ENCODE assay signal across 27 cellular contexts in the genomic region with DNA sequence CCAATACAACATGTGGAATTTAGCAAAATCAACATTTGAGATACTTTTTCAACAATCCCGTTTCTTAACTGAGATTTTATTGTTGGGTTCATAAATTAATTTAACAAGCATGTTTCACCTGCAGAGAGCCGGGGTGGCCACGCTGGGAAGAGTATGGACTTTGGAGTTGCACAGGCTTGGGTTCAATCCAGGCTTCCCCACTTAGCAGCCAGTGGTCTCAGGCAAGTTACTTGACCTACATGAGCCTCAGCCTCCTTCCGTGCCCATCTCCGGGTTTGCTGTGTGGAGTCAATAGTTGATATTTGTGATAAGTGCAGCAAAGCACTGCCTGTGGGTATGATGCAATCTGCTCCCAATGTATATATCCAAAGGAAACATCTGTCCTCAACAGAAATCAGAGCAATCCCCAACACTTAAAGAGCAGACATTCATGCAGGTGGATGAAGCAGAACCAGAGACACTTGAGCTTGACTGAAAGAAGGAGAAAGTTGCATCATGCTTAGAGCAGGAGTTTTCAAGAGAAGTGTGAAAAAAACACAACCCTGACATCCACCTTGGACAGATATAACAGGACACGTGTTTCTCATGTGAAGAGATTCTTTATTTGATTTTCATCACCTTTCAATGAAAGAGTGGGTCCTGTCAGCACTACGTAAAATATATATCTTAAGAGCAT. TPM values are rescaled to one million over a fixed set of nuclear protein-coding genes. Genes with fewer than 3 reads are reported as not detected.
DNase-seq lines count a peak whose midpoint lies in the region; ATAC-seq, FAIRE-seq and TF ChIP-seq lines count a peak whose summit lies in the region.
"Had no signal": no experiment of that assay in that cellular context is flagged by ENCODE, and none has a peak within 500 bp of the region (broad histone marks: within the 10 kb centered on the region; RNA-seq: fewer than 3 reads in every experiment).

No MANE protein-coding gene starts in this region.

- H4K20me1 ChIP-seq in HepG2 (ENCODE audit: insufficient read depth, low read length): no peaks in the 10 kb centered on the region

- H3K9ac ChIP-seq in HepG2 (ENCODE audit: insufficient read depth, low read depth, low read length): no peak overlapping the region
- H3K9ac ChIP-seq in SK-N-MC (ENCODE audit: insufficient read length): peak overlapping the region; percentile 1

- H3K27ac Mint-ChIP-seq in Calu3 (ENCODE audit: unreplicated experiment): no peak overlapping the region
- H3K27ac Mint-ChIP-seq: CD4-positive, alpha-beta T cell had no signal

- H2AFZ ChIP-seq in HepG2 (ENCODE audit: low read length): no peak overlapping the region

- H3K4me1 ChIP-seq in HepG2 (ENCODE audit: insufficient read depth, low read length) (no peaks in the 10 kb centered on the region; the same call in 1 of the 2 replicates), right lobe of liver (no peaks in the 10 kb centered on the region), vagina (peaks cover 2% of the 10 kb centered on the region)

- H3K36me3 ChIP-seq in HepG2 (replicated peaks in 1 of 2; ENCODE audit: control insufficient read depth in 1 of 2, insufficient read depth in 2 of 2, low read length in 2 of 2) (no peaks in the 10 kb centered on the region), right lobe of liver (no peaks in the 10 kb centered on the region), SK-N-MC (ENCODE audit: insufficient read depth, low read length) (no peaks in the 10 kb centered on the region), vagina (no peaks in the 10 kb centered on the region)
- H3K36me3 ChIP-seq: SJCRH30 had no signal

- FAIRE-seq in HepG2 (lab: Jason Lieb, UNC): no peak
- FAIRE-seq: GM12892, H54 had no signal

- no peaks in the 10 kb centered on the region for H3K79me2 ChIP-seq in HepG2 (ENCODE audit: insufficient read depth, low read length)

- no peaks in the 10 kb centered on the region for H3K36me3 Mint-ChIP-seq in Calu3 (ENCODE audit: insufficient read depth, unreplicated experiment)

- no peak for TF ChIP-seq RAD21 in HepG2 (CRISPR knock-in tag; IDR thresholded peaks at IDR 0.05)

- peaks cover 1 to 35% of the 10 kb centered on the region in 2 experiments; a peak in 4 of 5 replicates for H3K27me3 ChIP-seq in HepG2 (ENCODE audit: control insufficient read depth in 1 of 2, insufficient read depth in 2 of 2, low read length in 2 of 2)
- no peaks in the 10 kb centered on the region for H3K27me3 ChIP-seq in right lobe of liver
- no peaks in the 10 kb centered on the region for H3K27me3 ChIP-seq in vagina
- H3K27me3 ChIP-seq: SJCRH30 had no signal

- intact Hi-C loops in HepG2 (cut with micrococcal nuclease; ENCODE audit: unreplicated experiment) (no loop called here), right lobe of liver (cut with DNase I) (no loop called here), vagina (cut with DNase I) (no loop called here), Calu3 (cut with micrococcal nuclease; ENCODE audit: unreplicated experiment) (no loop called here)

- no peak overlapping the region for H3K4me2 ChIP-seq in HepG2 (ENCODE audit: low read depth, low read length)

- no peak overlapping the region for H3K4me3 Mint-ChIP-seq in Calu3 (ENCODE audit: low read depth, unreplicated experiment)
- H3K4me3 Mint-ChIP-seq: CD4-positive, alpha-beta T cell had no signal

- BruUV-seq in HepG2 (replicated peaks; lab: Mats Ljungman, UMichigan) (no TSS peak), Calu3 (replicated peaks; lab: Mats Ljungman, UMichigan) (no TSS peak)

- no peak for TF ChIP-seq EP300 in HepG2 (IDR thresholded peaks at IDR 0.05; ENCODE audit: low read depth in 2 of 2, low read length in 2 of 2)
- TF ChIP-seq EP300 in HepG2 (CRISPR knock-in tag; IDR thresholded peaks at IDR 0.05; ENCODE audit: borderline replicate concordance): no peak

- H3K27ac ChIP-seq in HepG2 (ENCODE audit: extremely low read length, insufficient read depth, low read length) (no peak overlapping the region), right lobe of liver (no peak overlapping the region), SK-N-MC (peak overlapping the region; percentile 63; the same call in 1 of the 2 replicates), vagina (no peak overlapping the region)
- H3K27ac ChIP-seq: SJCRH30 had no signal

- no peak overlapping the region for H3K4me3 ChIP-seq in HepG2 (replicated peaks in 1 of 3; ENCODE audit: insufficient read depth in 1 of 3, low read depth in 2 of 3, low read length in 3 of 3)
- H3K4me3 ChIP-seq in right lobe of liver: no peak overlapping the region
- no peak overlapping the region for H3K4me3 ChIP-seq in NB4 (ENCODE audit: low read depth, low read length)
- peak overlapping the region; percentile 13; the same call in 1 of the 2 replicates for H3K4me3 ChIP-seq in SK-N-MC
- no peak overlapping the region for H3K4me3 ChIP-seq in vagina
- H3K4me3 ChIP-seq: SJCRH30 had no signal

- in situ Hi-C loops in HepG2 (cut with HindIII; ENCODE audit: extremely low pct_ligation_motif_present, low pct_unique_long_range_greater_than_20kb): no loop called here

- POLR2A ChIA-PET in HepG2 (lab: Yijun Ruan, JAX): no interaction called here

- H3K9me3 Mint-ChIP-seq in Calu3 (ENCODE audit: low read depth, unreplicated experiment): peaks cover 8% of the 10 kb centered on the region
- H3K9me3 Mint-ChIP-seq: CD4-positive, alpha-beta T cell had no signal

- ATAC-seq in HepG2 (no peak), right lobe of liver (no peak), HG02759 (IDR thresholded peaks at IDR 0.05; ENCODE audit: unreplicated experiment) (no peak)

- WGBS in HepG2 (ENCODE audit: low lambda C conversion rate): 11% methylated on average over 7 of the region's 7 CpGs
- 53% methylated on average over 7 of the region's 7 CpGs for WGBS in right lobe of liver (ENCODE audit: insufficient coverage, low coverage, low lambda C conversion rate, missing lambda C conversion rate)

- no peaks in the 10 kb centered on the region for H3K4me1 Mint-ChIP-seq in Calu3 (ENCODE audit: low read depth, unreplicated experiment)

- H3K9me3 ChIP-seq in HepG2 (ENCODE audit: low read length) (no peaks in the 10 kb centered on the region), right lobe of liver (no peaks in the 10 kb centered on the region), SK-N-MC (ENCODE audit: low read depth, low read length) (peaks cover 3% of the 10 kb centered on the region; the same call in 1 of the 2 replicates), vagina (no peaks in the 10 kb centered on the region)
- H3K9me3 ChIP-seq: SJCRH30 had no signal

- TF ChIP-seq CTCF in HepG2 (CRISPR knock-in tag; IDR thresholded peaks at IDR 0.05) (no peak), right lobe of liver (IDR thresholded peaks at IDR 0.05) (no peak), NB4 (IDR thresholded peaks at IDR 0.05; ENCODE audit: low read depth, low read length) (no peak), vagina (IDR thresholded peaks at IDR 0.05) (no peak), Calu3 (IDR thresholded peaks at IDR 0.05; ENCODE audit: unreplicated experiment) (no peak)

- CTCF ChIA-PET in HepG2 (lab: Yijun Ruan, JAX; ENCODE audit: low intra/inter-chr PET ratio, low total read pairs): no interaction called here
- CTCF ChIA-PET in Calu3 (lab: Charles Lee): no interaction called here

- TF ChIP-seq POLR2A in HepG2 (IDR thresholded peaks at IDR 0.05; ENCODE audit: insufficient read depth in 1 of 2, low read depth in 2 of 2, low read length in 2 of 2): no peak
- no peak for TF ChIP-seq POLR2A in right lobe of liver (IDR thresholded peaks at IDR 0.05)
- no peak for TF ChIP-seq POLR2A in NB4 (IDR thresholded peaks at IDR 0.05; ENCODE audit: extremely low read depth, insufficient read length)
- no peak for TF ChIP-seq POLR2A in vagina (IDR thresholded peaks at IDR 0.05)

- DNase-seq in HepG2 (ENCODE audit: low spot score): no peak
- no peak for DNase-seq in right lobe of liver
- peak; percentile 36 for DNase-seq in NB4 (ENCODE audit: low read depth)
- no peak for DNase-seq in SK-N-MC (ENCODE audit: low read depth, low spot score)
- DNase-seq in vagina (ENCODE audit: extremely low spot score in 2 of 2): peak; percentile 42 to 55
- DNase-seq in Calu3: no peak
- no peak for DNase-seq in HUDEP-2 (lab: John Stamatoyannopoulos, UW; ENCODE audit: unreplicated experiment in 76 of 76)
- DNase-seq: CD4-positive, alpha-beta T cell; DMS79 treated with DMSO at 0.1 percent for 48 hours; NCI-H1048; NCI-H1417; NCI-H1694; NCI-H2029 treated with DMSO at 0.1 percent for 48 hours; NCI-H2171; NCI-H226; NCI-H510A; NCI-H69; OCI-M1; SJCRH30; T-helper 2 cell had no signal

- H3K27me3 Mint-ChIP-seq in Calu3 (ENCODE audit: unreplicated experiment): peaks cover 14% of the 10 kb centered on the region

RNA-seq across cellular contexts. Expression of gene CYTL1, which starts 5.1 kb away (rescaled TPM):
- total RNA-seq in HepG2 (2016; rRNA removed; fragmentation: Illumina TruSeq; extraction: Trizol) (not detected in 2 replicates), right lobe of liver (under 1 TPM in 1 of 6 experiments, not detected in 5; 0.20 TPM), vagina (2.0 TPM), Calu3 (2022) (not detected in 2 replicates)
- not detected in 2 replicates for total RNA-seq in HepG2 (2016; cell fraction: cytosol; rRNA removed; fragmentation: Illumina TruSeq; extraction: Trizol; ENCODE audit: low read depth)
- not detected in 2 replicates for total RNA-seq in HepG2 (2016; cell fraction: insoluble cytoplasmic fraction; rRNA removed; fragmentation: Illumina TruSeq; extraction: Trizol)
- total RNA-seq in HepG2 (2016; cell fraction: membrane; rRNA removed; fragmentation: Illumina TruSeq; extraction: Trizol): not detected in 2 replicates
- total RNA-seq in HepG2 (2016; cell fraction: nucleus; rRNA removed; fragmentation: Illumina TruSeq; extraction: Trizol): not detected in 2 replicates
- not detected in 2 replicates for polyA plus RNA-seq in HepG2 (2011; rRNA removed)
- not detected in 2 replicates for polyA plus RNA-seq in HepG2 (2011; cell fraction: cytosol; rRNA removed)
- polyA plus RNA-seq in HepG2 (2011; cell fraction: nucleus; rRNA removed): not detected in 2 replicates
- polyA plus RNA-seq in HepG2 (2012): not detected in 2 replicates
- polyA plus RNA-seq in HepG2 (2016; cell fraction: cytosol; fragmentation: Illumina TruSeq; extraction: Trizol; ENCODE audit: low read depth): not detected in 2 replicates
- polyA plus RNA-seq in HepG2 (2016; cell fraction: insoluble cytoplasmic fraction; fragmentation: Illumina TruSeq; extraction: Trizol; ENCODE audit: low read depth): not detected in 2 replicates
- polyA plus RNA-seq in HepG2 (2016; cell fraction: membrane; fragmentation: Illumina TruSeq; extraction: Trizol; ENCODE audit: low read depth): not detected in 2 replicates
- polyA plus RNA-seq in HepG2 (2016; cell fraction: nucleus; fragmentation: Illumina TruSeq; extraction: Trizol; ENCODE audit: insufficient read depth, low read depth): not detected in 2 replicates
- not detected in 2 replicates for polyA minus RNA-seq in HepG2 (2011; rRNA and poly(A)+ RNA removed; ENCODE audit: low replicate concordance)
- polyA minus RNA-seq in HepG2 (2011; cell fraction: cytosol; rRNA and poly(A)+ RNA removed): not detected in 2 replicates
- not detected in 2 replicates for polyA minus RNA-seq in HepG2 (2011; cell fraction: nucleus; rRNA and poly(A)+ RNA removed)
- total RNA-seq: A172; CD4-positive, alpha-beta T cell; LHCN-M2; MCF 10A had no signal
- polyA plus RNA-seq: BJ had no signal

RNA-seq across cellular contexts. Expression of gene STK32B, which starts 37.1 kb away (rescaled TPM):
- total RNA-seq in HepG2 (2016; rRNA removed; fragmentation: Illumina TruSeq; extraction: Trizol) (not detected in 2 replicates), right lobe of liver (under 1 TPM in 2 of 6 experiments, not detected in 4; 0.05 to 0.07 TPM), vagina (6.4 TPM), Calu3 (2022) (not detected in 2 replicates)
- not detected in 2 replicates for total RNA-seq in HepG2 (2016; cell fraction: cytosol; rRNA removed; fragmentation: Illumina TruSeq; extraction: Trizol; ENCODE audit: low read depth)
- not detected in 2 replicates for total RNA-seq in HepG2 (2016; cell fraction: insoluble cytoplasmic fraction; rRNA removed; fragmentation: Illumina TruSeq; extraction: Trizol)
- total RNA-seq in HepG2 (2016; cell fraction: membrane; rRNA removed; fragmentation: Illumina TruSeq; extraction: Trizol): not detected in 2 replicates
- not detected in 2 replicates for total RNA-seq in HepG2 (2016; cell fraction: nucleus; rRNA removed; fragmentation: Illumina TruSeq; extraction: Trizol)
- not detected in 2 replicates for polyA plus RNA-seq in HepG2 (2011; rRNA removed)
- not detected in 2 replicates for polyA plus RNA-seq in HepG2 (2011; cell fraction: cytosol; rRNA removed)
- not detected in 2 replicates for polyA plus RNA-seq in HepG2 (2011; cell fraction: nucleus; rRNA removed)
- not detected in 2 replicates for polyA plus RNA-seq in HepG2 (2012)
- polyA plus RNA-seq in HepG2 (2016; cell fraction: cytosol; fragmentation: Illumina TruSeq; extraction: Trizol; ENCODE audit: low read depth): not detected in 2 replicates
- polyA plus RNA-seq in HepG2 (2016; cell fraction: insoluble cytoplasmic fraction; fragmentation: Illumina TruSeq; extraction: Trizol; ENCODE audit: low read depth): not detected in 2 replicates
- not detected in 2 replicates for polyA plus RNA-seq in HepG2 (2016; cell fraction: membrane; fragmentation: Illumina TruSeq; extraction: Trizol; ENCODE audit: low read depth)
- polyA plus RNA-seq in HepG2 (2016; cell fraction: nucleus; fragmentation: Illumina TruSeq; extraction: Trizol; ENCODE audit: insufficient read depth, low read depth): not detected in 2 replicates
- not detected in 2 replicates for polyA minus RNA-seq in HepG2 (2011; rRNA and poly(A)+ RNA removed; ENCODE audit: low replicate concordance)
- polyA minus RNA-seq in HepG2 (2011; cell fraction: cytosol; rRNA and poly(A)+ RNA removed): not detected in 2 replicates
- not detected in 2 replicates for polyA minus RNA-seq in HepG2 (2011; cell fraction: nucleus; rRNA and poly(A)+ RNA removed)
- total RNA-seq: CD4-positive, alpha-beta T cell; MCF 10A had no signal

Comparison
In these comparisons a context has a peak if more than half of its experiments do, and no peak if none do; other contexts are left out.
1. DNase-seq: peak in NB4 (single experiment) and vagina (2 of 2); none in HepG2 (single experiment), right lobe of liver (0 of 3), SK-N-MC (single experiment), Calu3 (single experiment) and HUDEP-2 (0 of 76).